ENCODE assay signal across 1 cellular context in genomic region chr19:993361-993830, GRCh38.
TF ChIP-seq lines count a peak whose summit lies in the region.

No MANE protein-coding gene starts in this region.

TF ChIP-seq in HEK293, 187 proteins besides CTCF, POLR2A, EP300 and RAD21:
- TF ChIP-seq PRDM1 (tag by site-specific recombination; IDR thresholded peaks at IDR 0.05) (no peak), BCL11B (tag by site-specific recombination; IDR thresholded peaks at IDR 0.05; ENCODE audit: low read depth) (0 out of 2 replicates have a peak, but pooled peaks have one; percentile 23), ZNF561 (tag by site-specific recombination; IDR thresholded peaks at IDR 0.05; ENCODE audit: borderline replicate concordance) (no peak)
